8 cellular contexts compared by ENCODE assay signal in the genomic region with DNA sequence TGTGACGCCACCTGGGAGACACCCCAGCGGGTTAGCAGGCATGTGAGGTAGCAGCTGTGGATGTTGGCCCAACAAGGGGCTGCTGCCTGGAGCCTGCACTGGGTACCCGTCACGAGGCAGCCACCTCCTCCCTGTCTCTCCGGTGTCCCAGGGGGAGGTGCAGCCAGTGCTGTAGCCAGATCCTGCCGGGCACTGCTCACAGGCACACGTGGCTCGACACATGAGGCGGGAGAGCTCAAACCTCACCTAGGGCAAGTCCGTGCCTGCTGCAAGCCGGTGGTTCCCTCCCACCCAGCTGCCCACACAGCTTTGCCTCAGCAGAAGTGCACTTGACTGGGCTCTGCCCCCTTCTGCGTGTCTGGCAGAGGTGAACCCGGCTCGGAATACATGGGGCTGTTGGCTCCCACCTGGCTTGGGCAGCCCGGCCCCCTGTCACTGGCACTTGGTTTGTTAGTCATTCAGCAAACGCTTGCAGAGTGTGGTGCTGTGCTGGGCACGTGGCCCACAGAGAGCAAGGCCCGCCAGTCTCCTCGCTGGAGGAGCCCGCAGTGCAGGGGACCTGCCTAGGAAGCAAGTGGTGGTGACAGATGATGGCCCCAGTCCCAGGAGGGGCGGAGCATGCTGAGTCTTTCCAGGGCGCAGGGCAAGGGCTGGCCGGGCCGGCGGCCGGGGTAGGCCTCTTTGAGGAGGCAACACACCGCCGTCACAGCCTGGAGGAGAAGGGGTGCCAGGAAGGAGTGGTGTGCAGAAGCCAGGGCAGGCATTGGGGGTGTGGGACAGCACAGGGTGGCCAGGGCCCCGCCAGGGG. TPM values are rescaled to one million over a fixed set of nuclear protein-coding genes. Genes with fewer than 3 reads are reported as not detected.
DNase-seq lines count a peak whose midpoint lies in the region; ATAC-seq and TF ChIP-seq lines count a peak whose summit lies in the region.

No MANE protein-coding gene starts in this region.

- no peak overlapping the region for H3K27ac Mint-ChIP-seq in glutamatergic neuron (ENCODE audit: unreplicated experiment)
- H3K27ac Mint-ChIP-seq in activated naive CD4-positive, alpha-beta T cell treated with anti-CD3 and anti-CD28 coated beads, Interleukin-2, amount 10 ng/mL, durations not matched to agents 7 days and 5 days, result no peak overlapping the region

- no peaks in the 10 kb centered on the region for H3K36me3 ChIP-seq in HEK293 (ENCODE audit: control insufficient read depth in 2 of 2, insufficient read depth in 1 of 2, low read length in 2 of 2)

- H3K4me3 Mint-ChIP-seq in glutamatergic neuron (ENCODE audit: unreplicated experiment), result no peak overlapping the region
- H3K4me3 Mint-ChIP-seq in activated naive CD4-positive, alpha-beta T cell treated with anti-CD3 and anti-CD28 coated beads, Interleukin-2, amount 10 ng/mL, durations not matched to agents 7 days and 5 days, result no peak overlapping the region

- ATAC-seq in GM19397 (IDR thresholded peaks at IDR 0.05; ENCODE audit: unreplicated experiment), result no peak

- TF ChIP-seq CTCF in HEK293 (tag by site-specific recombination; IDR thresholded peaks at IDR 0.05) (no peak), glutamatergic neuron (IDR thresholded peaks at IDR 0.05; ENCODE audit: partially characterized antibody, unreplicated experiment) (no peak)

- DNase-seq in NCI-H526 treated with DMSO at 0.1 percent for 48 hours (lab: John Stamatoyannopoulos, UW), result peak; percentile 39
- DNase-seq in glutamatergic neuron, result peak; percentile 28
- DNase-seq in renal cortical epithelial cell (ENCODE audit: low read depth), result peak; percentile 54
- no peak for DNase-seq in activated naive CD4-positive, alpha-beta T cell treated with anti-CD3 and anti-CD28 coated beads, Interleukin-2, amount 10 ng/mL, durations not matched to agents 7 days and 5 days
- DNase-seq in NCI-H748 (lab: John Stamatoyannopoulos, UW; ENCODE audit: unreplicated experiment), result no peak
- no peak for DNase-seq in NK-92 treated with Interleukin-12 subunit alpha and Interleukin-12 subunit beta, amount 100 ng/mL, for 24 hours (lab: John Stamatoyannopoulos, UW)

- H3K4me3 ChIP-seq in HEK293 (ENCODE audit: low read depth, low read length), result no peak overlapping the region

- no peaks in the 10 kb centered on the region for H3K36me3 Mint-ChIP-seq in glutamatergic neuron (ENCODE audit: unreplicated experiment)
- no peaks in the 10 kb centered on the region for H3K36me3 Mint-ChIP-seq in activated naive CD4-positive, alpha-beta T cell treated with anti-CD3 and anti-CD28 coated beads, Interleukin-2, amount 10 ng/mL, durations not matched to agents 7 days and 5 days

- peaks cover 8% of the 10 kb centered on the region for H3K27me3 Mint-ChIP-seq in glutamatergic neuron (ENCODE audit: unreplicated experiment)
- H3K27me3 Mint-ChIP-seq in activated naive CD4-positive, alpha-beta T cell treated with anti-CD3 and anti-CD28 coated beads, Interleukin-2, amount 10 ng/mL, durations not matched to agents 7 days and 5 days, result peaks cover 18% of the 10 kb centered on the region

- peaks cover 17% of the 10 kb centered on the region for H3K4me1 Mint-ChIP-seq in glutamatergic neuron (ENCODE audit: low read depth, unreplicated experiment)
- H3K4me1 Mint-ChIP-seq in activated naive CD4-positive, alpha-beta T cell treated with anti-CD3 and anti-CD28 coated beads, Interleukin-2, amount 10 ng/mL, durations not matched to agents 7 days and 5 days, result no peaks in the 10 kb centered on the region

- peaks cover 6% of the 10 kb centered on the region for H3K9me3 Mint-ChIP-seq in glutamatergic neuron (ENCODE audit: unreplicated experiment)
- no peaks in the 10 kb centered on the region for H3K9me3 Mint-ChIP-seq in activated naive CD4-positive, alpha-beta T cell treated with anti-CD3 and anti-CD28 coated beads, Interleukin-2, amount 10 ng/mL, durations not matched to agents 7 days and 5 days

- CTCF ChIA-PET in HEK293 (lab: Yijun Ruan, JAX), result no interaction called here
- CTCF ChIA-PET in activated naive CD4-positive, alpha-beta T cell treated with anti-CD3 and anti-CD28 coated beads, Interleukin-2, amount 10 ng/mL, durations not matched to agents 7 days and 5 days (lab: Charles Lee), result interaction anchor here (0.9 kb wide), 1 partner anchor 10 kb away, joined by 3 read pairs; no protein-coding TSS in a partner anchor

- POLR2A ChIA-PET in HEK293 (lab: Yijun Ruan, JAX), result no interaction called here

- no peak overlapping the region for H3K27ac ChIP-seq in HEK293 (ENCODE audit: extremely low read depth, low read depth, low read length)

- no peaks in the 10 kb centered on the region for H3K4me1 ChIP-seq in HEK293 (ENCODE audit: control insufficient read depth, insufficient read depth, low read length)

- no peaks in the 10 kb centered on the region for H3K9me3 ChIP-seq in HEK293 (ENCODE audit: control insufficient read depth, insufficient read depth, low read depth, low read length)

TF ChIP-seq in HEK293, 187 proteins besides CTCF, POLR2A, EP300 and RAD21:
- TF ChIP-seq, protein P1, sequence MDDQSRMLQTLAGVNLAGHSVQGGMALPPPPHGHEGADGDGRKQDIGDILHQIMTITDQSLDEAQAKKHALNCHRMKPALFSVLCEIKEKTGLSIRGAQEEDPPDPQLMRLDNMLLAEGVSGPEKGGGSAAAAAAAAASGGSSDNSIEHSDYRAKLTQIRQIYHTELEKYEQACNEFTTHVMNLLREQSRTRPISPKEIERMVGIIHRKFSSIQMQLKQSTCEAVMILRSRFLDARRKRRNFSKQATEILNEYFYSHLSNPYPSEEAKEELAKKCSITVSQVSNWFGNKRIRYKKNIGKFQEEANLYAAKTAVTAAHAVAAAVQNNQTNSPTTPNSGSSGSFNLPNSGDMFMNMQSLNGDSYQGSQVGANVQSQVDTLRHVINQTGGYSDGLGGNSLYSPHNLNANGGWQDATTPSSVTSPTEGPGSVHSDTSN (CRISPR knock-in tag; IDR thresholded peaks at IDR 0.05), result no peak
- TF ChIP-seq ZSCAN30 (tag by site-specific recombination; IDR thresholded peaks at IDR 0.05) (no peak), ZFHX2 (tag by site-specific recombination; conservative IDR thresholded peaks at IDR 0.05) (peak; percentile 72), ZNF202 (tag by site-specific recombination; IDR thresholded peaks at IDR 0.05; ENCODE audit: borderline replicate concordance) (no peak), ZNF114 (tag by site-specific recombination; IDR thresholded peaks at IDR 0.05) (no peak), ZNF214 (tag by site-specific recombination; IDR thresholded peaks at IDR 0.05; ENCODE audit: borderline replicate concordance) (no peak), EGR2 (tag by site-specific recombination; IDR thresholded peaks at IDR 0.05; ENCODE audit: low read depth) (peak; percentile 79), ZNF341 (tag by site-specific recombination; IDR thresholded peaks at IDR 0.05; ENCODE audit: low read depth) (0 out of 2 replicates have a peak, but pooled peaks have one; percentile 22)
- TF ChIP-seq, protein P2, sequence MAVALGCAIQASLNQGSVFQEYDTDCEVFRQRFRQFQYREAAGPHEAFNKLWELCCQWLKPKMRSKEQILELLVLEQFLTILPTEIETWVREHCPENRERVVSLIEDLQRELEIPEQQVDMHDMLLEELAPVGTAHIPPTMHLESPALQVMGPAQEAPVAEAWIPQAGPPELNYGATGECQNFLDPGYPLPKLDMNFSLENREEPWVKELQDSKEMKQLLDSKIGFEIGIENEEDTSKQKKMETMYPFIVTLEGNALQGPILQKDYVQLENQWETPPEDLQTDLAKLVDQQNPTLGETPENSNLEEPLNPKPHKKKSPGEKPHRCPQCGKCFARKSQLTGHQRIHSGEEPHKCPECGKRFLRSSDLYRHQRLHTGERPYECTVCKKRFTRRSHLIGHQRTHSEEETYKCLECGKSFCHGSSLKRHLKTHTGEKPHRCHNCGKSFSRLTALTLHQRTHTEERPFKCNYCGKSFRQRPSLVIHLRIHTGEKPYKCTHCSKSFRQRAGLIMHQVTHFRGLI (tag by site-specific recombination; IDR thresholded peaks at IDR 0.05), result peak; percentile 82
- TF ChIP-seq, protein P3, sequence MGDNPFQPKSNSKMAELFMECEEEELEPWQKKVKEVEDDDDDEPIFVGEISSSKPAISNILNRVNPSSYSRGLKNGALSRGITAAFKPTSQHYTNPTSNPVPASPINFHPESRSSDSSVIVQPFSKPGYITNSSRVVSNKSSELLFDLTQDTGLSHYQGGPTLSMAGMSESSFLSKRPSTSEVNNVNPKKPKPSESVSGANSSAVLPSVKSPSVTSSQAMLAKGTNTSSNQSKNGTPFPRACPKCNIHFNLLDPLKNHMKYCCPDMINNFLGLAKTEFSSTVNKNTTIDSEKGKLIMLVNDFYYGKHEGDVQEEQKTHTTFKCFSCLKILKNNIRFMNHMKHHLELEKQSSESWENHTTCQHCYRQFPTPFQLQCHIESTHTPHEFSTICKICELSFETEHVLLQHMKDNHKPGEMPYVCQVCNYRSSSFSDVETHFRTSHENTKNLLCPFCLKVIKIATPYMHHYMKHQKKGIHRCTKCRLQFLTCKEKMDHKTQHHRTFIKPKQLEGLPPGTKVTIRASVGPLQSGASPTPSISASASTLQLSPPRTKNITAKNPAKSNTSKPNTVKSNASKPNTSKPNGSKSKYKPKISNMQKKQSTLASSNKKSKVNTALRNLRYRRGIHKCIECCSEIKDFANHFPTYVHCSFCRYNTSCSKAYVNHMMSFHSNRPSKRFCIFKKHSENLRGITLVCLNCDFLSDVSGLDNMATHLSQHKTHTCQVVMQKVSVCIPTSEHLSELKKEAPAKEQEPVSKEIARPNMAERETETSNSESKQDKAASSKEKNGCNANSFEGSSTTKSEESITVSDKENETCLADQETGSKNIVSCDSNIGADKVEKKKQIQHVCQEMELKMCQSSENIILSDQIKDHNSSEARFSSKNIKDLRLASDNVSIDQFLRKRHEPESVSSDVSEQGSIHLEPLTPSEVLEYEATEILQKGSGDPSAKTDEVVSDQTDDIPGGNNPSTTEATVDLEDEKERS (tag by site-specific recombination; IDR thresholded peaks at IDR 0.05), result no peak

RNA-seq across cellular contexts. Expression of a gene that starts 10.1 kb away (rescaled TPM):
- total RNA-seq in glutamatergic neuron (ENCODE audit: unreplicated experiment) (not detected), renal cortical epithelial cell (25.4 and 27.2 TPM in 2 replicates)

RNA-seq across cellular contexts. Expression of a gene that starts 30.3 kb away (rescaled TPM):
- total RNA-seq in glutamatergic neuron (ENCODE audit: unreplicated experiment), result 7.5 TPM
- total RNA-seq in renal cortical epithelial cell, result 1.2 and 6.1 TPM in 2 replicates

Comparison
In these comparisons a context has a peak if more than half of its experiments do, and no peak if none do; other contexts are left out.
1. DNase-seq: peak in NCI-H526 treated with DMSO at 0.1 percent for 48 hours (single experiment), glutamatergic neuron (single experiment) and renal cortical epithelial cell (single experiment); none in activated naive CD4-positive, alpha-beta T cell treated with anti-CD3 and anti-CD28 coated beads, Interleukin-2, amount 10 ng/mL, durations not matched to agents 7 days and 5 days (single experiment), NCI-H748 (single experiment) and NK-92 treated with Interleukin-12 subunit alpha and Interleukin-12 subunit beta, amount 100 ng/mL, for 24 hours (single experiment).
2. RNA of a gene that starts 10.1 kb away (total RNA-seq): 25.4 to 27.2 TPM in renal cortical epithelial cell; not detected in glutamatergic neuron (single experiment); every median in the first group is over 10 times any median in the second.